Comparison of ENCODE assay signal across 17 cellular contexts in the genomic region with DNA sequence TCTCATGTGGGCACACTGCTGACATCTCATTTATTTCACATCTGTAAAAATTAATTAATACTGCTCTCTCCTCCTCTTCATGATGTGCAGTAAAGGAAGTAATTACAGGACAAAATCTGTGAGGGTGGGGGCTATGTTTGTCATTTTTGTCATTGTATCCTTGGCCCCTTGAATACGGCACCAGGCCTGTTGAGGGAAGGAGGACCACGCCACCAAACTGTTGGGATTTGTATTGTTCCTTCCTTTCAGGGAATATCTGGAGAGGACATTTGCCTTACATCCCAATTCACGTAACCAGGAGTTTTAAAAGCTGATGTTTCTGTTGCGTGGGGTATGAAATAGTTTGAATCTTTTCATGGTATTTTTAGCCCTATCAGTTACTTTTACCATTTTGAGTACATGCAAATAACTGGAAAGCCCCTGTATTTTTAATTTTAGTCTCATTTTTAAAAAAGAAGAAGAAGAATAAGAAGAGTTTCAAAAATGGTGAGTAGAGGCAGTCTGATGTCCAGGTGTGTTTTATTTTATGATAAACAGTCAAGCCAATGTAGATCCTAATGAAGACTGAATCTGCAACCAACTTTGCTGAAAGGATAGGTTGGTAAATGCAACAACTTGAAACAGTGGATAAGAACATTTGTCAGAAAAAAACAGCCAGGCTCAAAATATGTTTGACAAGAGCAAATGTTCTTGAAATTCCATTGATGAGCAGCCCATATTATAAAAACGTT. TPM values are rescaled to one million over a fixed set of nuclear protein-coding genes. Genes with fewer than 3 reads are reported as not detected.
DNase-seq lines count a peak whose midpoint lies in the region; ATAC-seq, FAIRE-seq and TF ChIP-seq lines count a peak whose summit lies in the region.
"Had no signal": no experiment of that assay in that cellular context is flagged by ENCODE, and none has a peak within 500 bp of the region (broad histone marks: within the 10 kb centered on the region; RNA-seq: fewer than 3 reads in every experiment).

No MANE protein-coding gene starts in this region.

- H3K4me3 Mint-ChIP-seq in stimulated activated effector memory CD8-positive, alpha-beta T cell treated with anti-CD3 and anti-CD28 coated beads, Interleukin-12 subunit alpha, Interleukin-12 subunit beta, amount 100 ng/mL, for 72 hours = no peak overlapping the region
- H3K4me3 Mint-ChIP-seq: GM23338 had no signal

- H3K36me3 Mint-ChIP-seq in stimulated activated effector memory CD8-positive, alpha-beta T cell treated with anti-CD3 and anti-CD28 coated beads, Interleukin-12 subunit alpha, Interleukin-12 subunit beta, amount 100 ng/mL, for 72 hours = no peaks in the 10 kb centered on the region

- H4K20me1 ChIP-seq in fibroblast of lung (ENCODE audit: control insufficient read depth, extremely low read depth, insufficient read depth, low read length) = no peaks in the 10 kb centered on the region

- no peak overlapping the region for H3K4me3 ChIP-seq in fibroblast of lung (replicated peaks in 1 of 4; ENCODE audit: control extremely low read depth in 1 of 4, insufficient read depth in 1 of 4, low read depth in 3 of 4, low read length in 4 of 4)
- H3K4me3 ChIP-seq: GM23338 had no signal

- no peaks in the 10 kb centered on the region for H3K9me3 Mint-ChIP-seq in stimulated activated effector memory CD8-positive, alpha-beta T cell treated with anti-CD3 and anti-CD28 coated beads, Interleukin-12 subunit alpha, Interleukin-12 subunit beta, amount 100 ng/mL, for 72 hours
- H3K9me3 Mint-ChIP-seq: activated T-helper 2 cell treated with anti-CD3 and anti-CD28 coated beads, Interferon-gamma antibody, Interleukin-2, Interleukin-4, amounts not matched to agents 10 μg/mL and 5 μg/mL and 100 μg/mL, durations not matched to agents 14 hours and 24 hours and 36 hours; GM23338 had no signal

- peak overlapping the region; percentile 79 for H2AFZ ChIP-seq in fibroblast of lung (ENCODE audit: low read length)

- no peaks in the 10 kb centered on the region for H3K9me3 ChIP-seq in fibroblast of lung (ENCODE audit: control insufficient read depth, insufficient read depth, low read depth, low read length)
- H3K9me3 ChIP-seq: BE2C had no signal

- no peak for DNase-seq in GM12891 (ENCODE audit: insufficient read length, low spot score)
- DNase-seq in fibroblast of lung (ENCODE audit: low read depth in 2 of 2) = no peak
- DNase-seq in SHP77 treated with DMSO at 0.1 percent for 48 hours (lab: John Stamatoyannopoulos, UW) = no peak
- DNase-seq in stimulated activated effector memory CD8-positive, alpha-beta T cell treated with anti-CD3 and anti-CD28 coated beads, Interleukin-12 subunit alpha, Interleukin-12 subunit beta, amount 100 ng/mL, for 72 hours (ENCODE audit: low spot score in 2 of 2) = no peak
- DNase-seq in NCI-H128 (lab: John Stamatoyannopoulos, UW; ENCODE audit: unreplicated experiment) = no peak
- DNase-seq: activated CD4-positive, alpha-beta T cell treated with anti-CD3 and anti-CD28 coated beads, Interleukin-2, amount 50 U/mL, for 1 hour; BE2C; DMS79 treated with DMSO at 0.1 percent for 48 hours; hypothalamus; NCI-H2081 treated with DMSO at 0.1 percent for 48 hours; occipital lobe had no signal

- H3K27ac Mint-ChIP-seq in stimulated activated effector memory CD8-positive, alpha-beta T cell treated with anti-CD3 and anti-CD28 coated beads, Interleukin-12 subunit alpha, Interleukin-12 subunit beta, amount 100 ng/mL, for 72 hours = no peak overlapping the region
- H3K27ac Mint-ChIP-seq: activated T-helper 2 cell treated with anti-CD3 and anti-CD28 coated beads, Interferon-gamma antibody, Interleukin-2, Interleukin-4, amounts not matched to agents 10 μg/mL and 5 μg/mL and 100 μg/mL, durations not matched to agents 14 hours and 24 hours and 36 hours; GM23338 had no signal

- H3K79me2 ChIP-seq in fibroblast of lung (ENCODE audit: control insufficient read depth, insufficient read depth, low read length) = no peaks in the 10 kb centered on the region

- TF ChIP-seq CTCF in fibroblast of lung (conservative IDR thresholded peaks at IDR 0.05 in 1 of 2, IDR thresholded peaks at IDR 0.05 in 1 of 2; ENCODE audit: low read depth in 1 of 2, low read length in 2 of 2) = no peak

- peak overlapping the region; percentile 74 for H3K27ac ChIP-seq in fibroblast of lung (ENCODE audit: insufficient read depth, low read length)

- peaks cover 13% of the 10 kb centered on the region for H3K4me1 ChIP-seq in fibroblast of lung (ENCODE audit: control insufficient read depth, extremely low read depth, insufficient read depth, low read length)
- H3K4me1 ChIP-seq: BE2C had no signal

- no peak for TF ChIP-seq POLR2A in GM12891 (IDR thresholded peaks at IDR 0.05; ENCODE audit: low read depth, low read length)

- no peak overlapping the region for H3K9ac ChIP-seq in fibroblast of lung (ENCODE audit: insufficient read depth, low read length)

- H3K4me1 Mint-ChIP-seq in stimulated activated effector memory CD8-positive, alpha-beta T cell treated with anti-CD3 and anti-CD28 coated beads, Interleukin-12 subunit alpha, Interleukin-12 subunit beta, amount 100 ng/mL, for 72 hours = peaks cover 5% of the 10 kb centered on the region

- H3K36me3 ChIP-seq in fibroblast of lung (ENCODE audit: control insufficient read depth, insufficient read depth, low read length) = no peaks in the 10 kb centered on the region
- H3K36me3 ChIP-seq: BE2C, brain microvascular endothelial cell had no signal

- H3K27me3 ChIP-seq in fibroblast of lung (ENCODE audit: control insufficient read depth, insufficient read depth, low read length) = no peaks in the 10 kb centered on the region
- H3K27me3 ChIP-seq: brain microvascular endothelial cell had no signal

- peak; percentile 66 for FAIRE-seq in GM12891 (lab: Jason Lieb, UNC)

- H3K4me2 ChIP-seq in fibroblast of lung (ENCODE audit: extremely low read depth, insufficient read depth, low read length) = no peak overlapping the region
- H3K4me2 ChIP-seq: GM23338 had no signal

- peak; percentile 35 for ATAC-seq in GM21390 (IDR thresholded peaks at IDR 0.05; ENCODE audit: unreplicated experiment)
- ATAC-seq in HG03378 (IDR thresholded peaks at IDR 0.05; ENCODE audit: unreplicated experiment) = peak; percentile 38
- ATAC-seq in GM18873 (IDR thresholded peaks at IDR 0.05; ENCODE audit: low FRiP score, unreplicated experiment) = no peak
- no peak for ATAC-seq in stimulated activated effector memory CD8-positive, alpha-beta T cell treated with anti-CD3 and anti-CD28 coated beads, Interleukin-12 subunit alpha, Interleukin-12 subunit beta, amount 100 ng/mL, for 72 hours
- ATAC-seq: GM23338 had no signal

TF ChIP-seq in GM12891, 5 proteins besides CTCF, POLR2A, EP300 and RAD21:
- no peak for TF ChIP-seq POU2F2 (IDR thresholded peaks at IDR 0.05; ENCODE audit: low read depth, low read length)
- TF ChIP-seq TAF1 (IDR thresholded peaks at IDR 0.05; ENCODE audit: low read depth, low read length) = no peak
- TF ChIP-seq POLR2AphosphoS5 (IDR thresholded peaks at IDR 0.05; ENCODE audit: low read depth, low read length) = peak; percentile 38; the same call in 1 of the 2 replicates
- no peak for TF ChIP-seq SPI1 (IDR thresholded peaks at IDR 0.05; ENCODE audit: low read depth, low read length)
- no peak for TF ChIP-seq PAX5 (IDR thresholded peaks at IDR 0.05; ENCODE audit: insufficient read depth, low read length, severe bottlenecking)

RNA-seq across cellular contexts. Expression of a gene that starts 54.3 kb away (rescaled TPM):
- polyA plus RNA-seq in GM12891 (2012; ENCODE audit: low read depth, missing spikeins) = 104 TPM
- total RNA-seq in fibroblast of lung = 0.26 and 0.50 TPM in 2 replicates
- polyA plus RNA-seq in fibroblast of lung = 2.2 and 6.1 TPM in 2 replicates
- 2.0 and 2.3 TPM in 2 replicates for polyA plus RNA-seq in fibroblast of lung (2012)
- polyA minus RNA-seq in fibroblast of lung (ENCODE audit: low replicate concordance) = 2.0 and 12.6 TPM in 2 replicates

Comparison
In these comparisons a context has a peak if more than half of its experiments do, and no peak if none do; other contexts are left out.
1. ATAC-seq: peak in GM21390 (single experiment) and HG03378 (single experiment); none in GM18873 (single experiment) and stimulated activated effector memory CD8-positive, alpha-beta T cell treated with anti-CD3 and anti-CD28 coated beads, Interleukin-12 subunit alpha, Interleukin-12 subunit beta, amount 100 ng/mL, for 72 hours (single experiment).